8 cellular contexts compared by ENCODE assay signal in the genomic region with DNA sequence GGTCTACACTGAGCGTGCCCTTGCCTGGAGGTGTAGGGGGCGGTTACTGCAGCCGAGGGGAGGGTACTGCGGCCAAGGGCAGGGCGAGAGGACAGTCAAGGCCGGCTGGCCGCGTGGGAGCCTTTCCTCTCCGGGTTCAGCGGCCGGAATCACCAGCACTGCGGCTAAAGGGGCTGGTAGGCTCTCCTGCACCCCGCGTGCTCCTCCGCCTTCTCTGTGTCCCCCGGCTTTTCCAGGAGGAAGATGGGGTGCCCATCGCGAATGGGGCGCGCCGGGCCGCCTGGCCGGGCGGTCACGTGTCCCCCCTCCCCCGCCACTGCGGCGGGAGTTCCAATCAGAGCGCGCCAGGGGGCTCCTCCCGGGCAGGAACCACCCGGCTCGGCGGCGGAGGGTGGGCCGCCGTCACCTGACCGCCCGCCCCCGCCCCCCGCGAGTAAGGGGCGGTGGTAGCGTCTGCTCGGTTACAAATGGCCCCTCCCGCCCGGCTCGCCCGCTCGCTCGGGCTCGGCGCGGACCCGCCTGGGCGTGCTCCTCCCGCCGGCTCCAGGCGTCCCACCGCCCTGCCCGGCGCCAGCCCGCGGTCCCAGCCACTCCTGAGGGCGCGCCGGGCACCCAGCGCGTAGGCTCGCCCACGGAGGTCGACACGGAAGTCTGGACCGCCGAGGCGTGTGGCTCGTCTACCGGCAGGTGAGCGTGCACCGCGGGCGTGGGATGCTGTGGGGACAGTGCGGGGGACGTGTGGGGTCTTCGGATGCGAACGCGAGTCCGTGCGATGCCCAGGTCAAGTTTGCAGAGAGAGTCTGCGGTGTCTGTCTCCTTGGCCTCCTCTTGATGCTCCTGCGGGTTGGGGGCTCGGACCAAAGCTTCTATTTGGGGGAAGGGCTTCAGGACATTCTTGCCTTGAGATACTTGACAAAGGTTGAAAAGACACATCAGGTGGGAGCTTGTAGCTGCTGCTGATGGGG.
DNase-seq lines count a peak whose midpoint lies in the region; ATAC-seq and TF ChIP-seq lines count a peak whose summit lies in the region.

No MANE protein-coding gene starts in this region.

- H3K4me1 Mint-ChIP-seq in activated T-cell treated with anti-CD3 and anti-CD28 coated beads, Interleukin-2, amount 50 U/mL, for 72 hours (ENCODE audit: low read depth): peaks cover 38% of the 10 kb centered on the region
- H3K4me1 Mint-ChIP-seq in progenitor cell of endocrine pancreas (ENCODE audit: low read depth): peaks cover 31% of the 10 kb centered on the region

- peaks cover 26% of the 10 kb centered on the region for H3K4me1 ChIP-seq in KMS-11 (ENCODE audit: low read depth, poor library complexity, severe bottlenecking)
- peaks cover 0 to 52% (median 37%) of the 10 kb centered on the region in 12 donors for H3K4me1 ChIP-seq in heart left ventricle

- H3K9me3 ChIP-seq in heart left ventricle: no peaks in the 10 kb centered on the region

- peaks cover 90% of the 10 kb centered on the region for H3K27me3 Mint-ChIP-seq in activated T-cell treated with anti-CD3 and anti-CD28 coated beads, Interleukin-2, amount 50 U/mL, for 72 hours (ENCODE audit: low read depth)
- H3K27me3 Mint-ChIP-seq in progenitor cell of endocrine pancreas: peaks cover 81% of the 10 kb centered on the region

- H3K27me3 ChIP-seq in KMS-11 (ENCODE audit: insufficient read depth, low read depth): no peaks in the 10 kb centered on the region
- H3K27me3 ChIP-seq in heart left ventricle: peaks cover 54 to 99% (median 81%) of the 10 kb centered on the region in 9 donors

- DNase-seq in AG20443 (ENCODE audit: low spot score) (peak; percentile 87), heart left ventricle (no peak), progenitor cell of endocrine pancreas (ENCODE audit: low spot score, unreplicated experiment) (peak; percentile 51)
- no peak for DNase-seq in activated T-cell treated with anti-CD3 and anti-CD28 coated beads, Interleukin-2, amount 50 U/mL, for 72 hours

- peaks cover 3% of the 10 kb centered on the region in 2 donors for H3K36me3 Mint-ChIP-seq in activated T-cell treated with anti-CD3 and anti-CD28 coated beads, Interleukin-2, amount 50 U/mL, for 72 hours (ENCODE audit: insufficient read depth in 2 of 2)
- peaks cover 5% of the 10 kb centered on the region for H3K36me3 Mint-ChIP-seq in progenitor cell of endocrine pancreas (ENCODE audit: insufficient read depth)

- ATAC-seq in GM18858 (IDR thresholded peaks at IDR 0.05; ENCODE audit: unreplicated experiment) (peak; percentile 32), heart left ventricle (peak in 2 of 4 donors; percentile 41 to 57), HG03097 (IDR thresholded peaks at IDR 0.05; ENCODE audit: low FRiP score, unreplicated experiment) (no peak), GM19455 (IDR thresholded peaks at IDR 0.05; ENCODE audit: unreplicated experiment) (no peak)
- ATAC-seq in activated T-cell treated with anti-CD3 and anti-CD28 coated beads, Interleukin-2, amount 50 U/mL, for 72 hours (replicated peaks in 1 of 2): peak; percentile 6 to 21

- no peak overlapping the region for H3K27ac Mint-ChIP-seq in activated T-cell treated with anti-CD3 and anti-CD28 coated beads, Interleukin-2, amount 50 U/mL, for 72 hours
- peak overlapping the region; percentile 51 for H3K27ac Mint-ChIP-seq in progenitor cell of endocrine pancreas

- peak overlapping the region; percentile 75 for H2AFZ ChIP-seq in KMS-11 (ENCODE audit: low read depth)

- TF ChIP-seq POLR2A in heart left ventricle (IDR thresholded peaks at IDR 0.05): no peak

- 2 to 4% (median 3%) methylated on average over 47 to 93 of the region's 93 CpGs for WGBS in heart left ventricle, 4 donors

- peak overlapping the region; percentile 92 for H3K4me2 ChIP-seq in KMS-11

- peak overlapping the region; percentile 81 to 94 for H3K4me3 Mint-ChIP-seq in activated T-cell treated with anti-CD3 and anti-CD28 coated beads, Interleukin-2, amount 50 U/mL, for 72 hours
- peak overlapping the region; percentile 74 for H3K4me3 Mint-ChIP-seq in progenitor cell of endocrine pancreas (ENCODE audit: low read depth)

- no peaks in the 10 kb centered on the region for H4K20me1 ChIP-seq in KMS-11 (ENCODE audit: insufficient read depth)

- intact Hi-C loops in heart left ventricle (cut with DNase I): no loop called here

- peak overlapping the region; percentile 88 for H3K9ac ChIP-seq in KMS-11

- H3K27ac ChIP-seq in KMS-11 (peak overlapping the region; percentile 88), heart left ventricle (no peak overlapping the region)

- TF ChIP-seq CTCF in KMS-11 (conservative IDR thresholded peaks at IDR 0.05; ENCODE audit: low read depth, low read length) (no peak), heart left ventricle (IDR thresholded peaks at IDR 0.05) (no peak), progenitor cell of endocrine pancreas (IDR thresholded peaks at IDR 0.05; ENCODE audit: unreplicated experiment) (no peak)

- H3K36me3 ChIP-seq in KMS-11 (ENCODE audit: insufficient read depth) (no peaks in the 10 kb centered on the region), heart left ventricle (no peaks in the 10 kb centered on the region)

- no peaks in the 10 kb centered on the region for H3K9me3 Mint-ChIP-seq in activated T-cell treated with anti-CD3 and anti-CD28 coated beads, Interleukin-2, amount 50 U/mL, for 72 hours
- peaks cover 7% of the 10 kb centered on the region for H3K9me3 Mint-ChIP-seq in progenitor cell of endocrine pancreas (ENCODE audit: low read depth)

- no peak overlapping the region for H3K4me3 ChIP-seq in KMS-11 (IDR thresholded peaks at IDR 0.05; ENCODE audit: insufficient read depth, low read depth, low read length)
- peak overlapping the region; percentile 35 to 58 (median 48) for H3K4me3 ChIP-seq in heart left ventricle

- H3K79me2 ChIP-seq in KMS-11 (ENCODE audit: insufficient read depth, low read depth): peaks cover 19% of the 10 kb centered on the region; the same call in 1 of the 2 replicates

Comparison
In these comparisons a context has a peak if more than half of its experiments do, and no peak if none do; other contexts are left out.
1. DNase-seq: peak in AG20443 (single experiment) and progenitor cell of endocrine pancreas (single experiment); none in activated T-cell treated with anti-CD3 and anti-CD28 coated beads, Interleukin-2, amount 50 U/mL, for 72 hours (0 of 2) and heart left ventricle (0 of 5).
2. ATAC-seq: peak in GM18858 (single experiment) and activated T-cell treated with anti-CD3 and anti-CD28 coated beads, Interleukin-2, amount 50 U/mL, for 72 hours (2 of 2); none in HG03097 (single experiment) and GM19455 (single experiment).